9 cellular contexts compared by ENCODE assay signal in genomic region chr17:17075037-17075755, GRCh38. TPM values are rescaled to one million over a fixed set of nuclear protein-coding genes. Genes with fewer than 3 reads are reported as not detected.
DNase-seq lines count a peak whose midpoint lies in the region; ATAC-seq and TF ChIP-seq lines count a peak whose summit lies in the region.
"Had no signal": no experiment of that assay in that cellular context is flagged by ENCODE, and none has a peak within 500 bp of the region (broad histone marks: within the 10 kb centered on the region; RNA-seq: fewer than 3 reads in every experiment).

No MANE protein-coding gene starts in this region.

- intact Hi-C loops in heart left ventricle (cut with DNase I): loop anchor here in 2 of 10 donors (5.0 kb wide), 1 partner anchor 33 kb away; the partner anchor contains the start of gene MPRIP (in 2 of the 2)

- peaks cover 23 to 100% (median 86%) of the 10 kb centered on the region in 12 donors for H3K4me1 ChIP-seq in heart left ventricle
- peaks cover 5% of the 10 kb centered on the region for H3K4me1 ChIP-seq in smooth muscle cell (ENCODE audit: low read depth)
- peaks cover 13% of the 10 kb centered on the region for H3K4me1 ChIP-seq in endodermal cell (ENCODE audit: control insufficient read depth, insufficient read depth, low read length)

- H3K4me3 Mint-ChIP-seq in endodermal cell: no peak overlapping the region

- H3K4me1 Mint-ChIP-seq in endodermal cell: peaks cover 25% of the 10 kb centered on the region

- peaks cover 87% of the 10 kb centered on the region for H3K79me2 ChIP-seq in smooth muscle cell (ENCODE audit: low read depth)

- peaks cover under 1% of the 10 kb centered on the region for H3K9me3 Mint-ChIP-seq in endodermal cell

- no peak overlapping the region for H3K4me2 ChIP-seq in smooth muscle cell

- H3K27ac Mint-ChIP-seq in endodermal cell: no peak overlapping the region

- peaks cover 100% of the 10 kb centered on the region for H4K20me1 ChIP-seq in smooth muscle cell (ENCODE audit: low read depth)

- H3K4me3 ChIP-seq in heart left ventricle (no peak overlapping the region), smooth muscle cell (no peak overlapping the region), endodermal cell (ENCODE audit: low read length) (no peak overlapping the region)

- H3F3A ChIP-seq in smooth muscle cell (ENCODE audit: low read depth): no peaks in the 10 kb centered on the region

- H3K27me3 Mint-ChIP-seq in endodermal cell (ENCODE audit: insufficient read depth): no peaks in the 10 kb centered on the region

- TF ChIP-seq CTCF in heart left ventricle (IDR thresholded peaks at IDR 0.05) (no peak), smooth muscle cell (IDR thresholded peaks at IDR 0.05; ENCODE audit: borderline replicate concordance, insufficient read depth, poor library complexity, severe bottlenecking) (no peak), endodermal cell (conservative IDR thresholded peaks at IDR 0.05) (no peak)

- DNase-seq in HCEC 1CT (peak; percentile 88), amniotic epithelial cell (ENCODE audit: low read depth) (peak; percentile 85), heart left ventricle (peak; percentile 61 to 74 (median 69)), smooth muscle cell (lab: John Stamatoyannopoulos, UW; ENCODE audit: unreplicated experiment) (no peak), KG1 (lab: John Stamatoyannopoulos, UW) (no peak), T1000 (lab: John Stamatoyannopoulos, UW) (no peak), endodermal cell (no peak)
- DNase-seq: stimulated activated naive CD4-positive, alpha-beta T cell treated with Interleukin-2 at 50 U/mL for 16 hours had no signal

- H3K9ac ChIP-seq in smooth muscle cell (ENCODE audit: low read depth) (no peak overlapping the region), endodermal cell (ENCODE audit: extremely low read depth, low read length, poor library complexity, severe bottlenecking) (no peak overlapping the region)

- TF ChIP-seq POLR2A in heart left ventricle (IDR thresholded peaks at IDR 0.05): no peak

- H3K36me3 Mint-ChIP-seq in endodermal cell (ENCODE audit: low read depth): peaks cover 30% of the 10 kb centered on the region

- 21 to 33% (median 25%) methylated on average over 9 to 10 of the region's 10 CpGs for whole genome bisulfite sequencing in heart left ventricle, 4 donors
- 64% methylated on average over 10 of the region's 10 CpGs for WGBS in smooth muscle cell (ENCODE audit: low lambda C conversion rate)
- 82 to 84% methylated on average over 9 to 10 of the region's 10 CpGs for WGBS in endodermal cell (ENCODE audit: insufficient coverage in 1 of 2, insufficient read length in 1 of 2), 2 experiments

- ATAC-seq in heart left ventricle: peak in 3 of 4 donors; percentile 23 to 66 (median 46)

- H3K9me3 ChIP-seq in heart left ventricle: peaks cover 0 to 2% (median 0%) of the 10 kb centered on the region in 12 donors
- H3K9me3 ChIP-seq in smooth muscle cell (replicated peaks; ENCODE audit: low read depth): no peaks in the 10 kb centered on the region
- peaks cover 1% of the 10 kb centered on the region for H3K9me3 ChIP-seq in endodermal cell (ENCODE audit: control insufficient read depth, low read length)

- H3K27ac ChIP-seq in heart left ventricle (peak overlapping the region in 10 of 12 donors; percentile 2 to 53 (median 36)), smooth muscle cell (ENCODE audit: low read depth) (peak overlapping the region; percentile 4), endodermal cell (ENCODE audit: low read depth, low read length) (no peak overlapping the region)
- H3K27ac ChIP-seq: HL-60 had no signal

- peaks cover 0 to 49% (median 28%) of the 10 kb centered on the region in 9 donors for H3K36me3 ChIP-seq in heart left ventricle
- no peaks in the 10 kb centered on the region for H3K36me3 ChIP-seq in smooth muscle cell (ENCODE audit: low read depth)
- H3K36me3 ChIP-seq in endodermal cell (ENCODE audit: control insufficient read depth, insufficient read depth, low read length): peaks cover 11% of the 10 kb centered on the region

- no peak overlapping the region for H2AFZ ChIP-seq in smooth muscle cell (ENCODE audit: low read depth)

- H3K27me3 ChIP-seq in heart left ventricle (no peaks in the 10 kb centered on the region), smooth muscle cell (ENCODE audit: low read depth) (no peaks in the 10 kb centered on the region), endodermal cell (ENCODE audit: control insufficient read depth, insufficient read depth, low read length, poor library complexity, severe bottlenecking) (no peaks in the 10 kb centered on the region)

RNA-seq across cellular contexts. Expression of gene MPRIP, which starts 32.9 kb away (rescaled TPM):
- total RNA-seq in heart left ventricle: 100 to 1,000 TPM; 131 to 686 (median 343) TPM
- polyA plus RNA-seq in heart left ventricle: 100 to 1,000 TPM; 237 to 476 TPM
- 58.8 and 62.5 TPM in 2 replicates for total RNA-seq in smooth muscle cell
- 67.2 and 69.3 TPM in 2 replicates for polyA plus RNA-seq in smooth muscle cell
- 100 to 1,000 TPM; 154 to 155 TPM for total RNA-seq in endodermal cell
- polyA plus RNA-seq in endodermal cell (2013, experiment 1 of 2): 126 TPM
- polyA plus RNA-seq in endodermal cell (2013, experiment 2 of 2): 112 TPM

Comparison
In these comparisons a context has a peak if more than half of its experiments do, and no peak if none do; other contexts are left out.
1. DNase-seq: peak in HCEC 1CT (single experiment), amniotic epithelial cell (single experiment) and heart left ventricle (5 of 5); none in smooth muscle cell (single experiment), KG1 (single experiment), T1000 (single experiment) and endodermal cell (single experiment).